ENCODE assay signal across 8 cellular contexts in genomic region chr9:126327750-126328120, GRCh38. TPM values are rescaled to one million over a fixed set of nuclear protein-coding genes. Genes with fewer than 3 reads are reported as not detected.
DNase-seq lines count a peak whose midpoint lies in the region; ATAC-seq, FAIRE-seq and TF ChIP-seq lines count a peak whose summit lies in the region.

No MANE protein-coding gene starts in this region.

- no peak overlapping the region for H2AFZ ChIP-seq in HepG2 (ENCODE audit: low read length)

- H3K27ac Mint-ChIP-seq in T-helper 1 cell treated with Interleukin-12 subunit alpha and Interleukin-12 subunit beta and Interleukin-4 antibody, amounts not matched to agents 30 μg/mL and 1 μg/mL, for 36 hours, result peak overlapping the region; percentile 64
- no peak overlapping the region for H3K27ac Mint-ChIP-seq in activated T-helper 1 cell treated with anti-CD3 and anti-CD28 coated beads, Interleukin-12 subunit alpha, Interleukin-12 subunit beta, Interleukin-2, Interleukin-4 antibody, amounts not matched to agents 30 ng/mL and 10 ng/mL and 1 ng/mL, durations not matched to agents 14 hours and 24 hours and 36 hours

- peak overlapping the region; percentile 80 for H3K4me2 ChIP-seq in HepG2 (ENCODE audit: low read depth, low read length)

- no peak for ATAC-seq in HepG2
- no peak for ATAC-seq in GM19324 (IDR thresholded peaks at IDR 0.05; ENCODE audit: low FRiP score, unreplicated experiment)

- H3K9ac ChIP-seq in HepG2 (ENCODE audit: insufficient read depth, low read depth, low read length), result peak overlapping the region; percentile 76

- H3K4me3 ChIP-seq in HepG2 (replicated peaks in 1 of 3; ENCODE audit: insufficient read depth in 1 of 3, low read depth in 2 of 3, low read length in 3 of 3) (peak overlapping the region; percentile 55 to 88 (median 70); a peak in 5 of 6 replicates), stomach (peak overlapping the region; percentile 54 to 69 (median 62))

- intact Hi-C loops in activated T-helper 1 cell treated with anti-CD3 and anti-CD28 coated beads, Interleukin-12 subunit alpha, Interleukin-12 subunit beta, Interleukin-2, Interleukin-4 antibody, amounts not matched to agents 30 ng/mL and 10 ng/mL and 1 ng/mL, durations not matched to agents 14 hours and 24 hours and 36 hours (cut with micrococcal nuclease), result loop anchor here (2.0 to 5.0 kb wide), 2 partner anchors 69 to 165 kb away; no protein-coding TSS in a partner anchor
- intact Hi-C loops in HepG2 (cut with micrococcal nuclease; ENCODE audit: unreplicated experiment), result no loop called here
- intact Hi-C loops in stomach (cut with DNase I; ENCODE audit: low total_unique reads), result no loop called here

- H3K9me3 ChIP-seq in HepG2 (ENCODE audit: low read length), result peaks cover 9% of the 10 kb centered on the region
- H3K9me3 ChIP-seq in stomach, result peaks cover 4 to 12% (median 7%) of the 10 kb centered on the region in 4 donors

- POLR2A ChIA-PET in HepG2 (lab: Yijun Ruan, JAX), result interaction anchor here (3.9 to 4.4 kb wide), 2 partner anchors 8 to 47 kb away, joined by 41 to 48 read pairs; no protein-coding TSS in a partner anchor

- no peak for TF ChIP-seq POLR2A in HepG2 (IDR thresholded peaks at IDR 0.05; ENCODE audit: insufficient read depth in 1 of 2, low read depth in 2 of 2, low read length in 2 of 2)
- no peak for TF ChIP-seq POLR2A in stomach (IDR thresholded peaks at IDR 0.05)
- TF ChIP-seq POLR2A in GM12892 (IDR thresholded peaks at IDR 0.05; ENCODE audit: low read depth, low read length), result no peak

- peak overlapping the region; percentile 68 for H3K4me3 Mint-ChIP-seq in T-helper 1 cell treated with Interleukin-12 subunit alpha and Interleukin-12 subunit beta and Interleukin-4 antibody, amounts not matched to agents 30 μg/mL and 1 μg/mL, for 36 hours
- H3K4me3 Mint-ChIP-seq in activated T-helper 1 cell treated with anti-CD3 and anti-CD28 coated beads, Interleukin-12 subunit alpha, Interleukin-12 subunit beta, Interleukin-2, Interleukin-4 antibody, amounts not matched to agents 30 ng/mL and 10 ng/mL and 1 ng/mL, durations not matched to agents 14 hours and 24 hours and 36 hours, result peak overlapping the region; percentile 74

- H3K36me3 ChIP-seq in HepG2 (replicated peaks in 1 of 2; ENCODE audit: control insufficient read depth in 1 of 2, insufficient read depth in 2 of 2, low read length in 2 of 2) (no peaks in the 10 kb centered on the region), stomach (no peaks in the 10 kb centered on the region)

- FAIRE-seq in HepG2 (lab: Jason Lieb, UNC) (no peak), GM12892 (lab: Jason Lieb, UNC) (no peak)

- H3K9me3 Mint-ChIP-seq in T-helper 1 cell treated with Interleukin-12 subunit alpha and Interleukin-12 subunit beta and Interleukin-4 antibody, amounts not matched to agents 30 μg/mL and 1 μg/mL, for 36 hours, result peaks cover 12% of the 10 kb centered on the region
- H3K9me3 Mint-ChIP-seq in activated T-helper 1 cell treated with anti-CD3 and anti-CD28 coated beads, Interleukin-12 subunit alpha, Interleukin-12 subunit beta, Interleukin-2, Interleukin-4 antibody, amounts not matched to agents 30 ng/mL and 10 ng/mL and 1 ng/mL, durations not matched to agents 14 hours and 24 hours and 36 hours, result peaks cover 9% of the 10 kb centered on the region

- H3K79me2 ChIP-seq in HepG2 (ENCODE audit: insufficient read depth, low read length), result peaks cover 32% of the 10 kb centered on the region

- CTCF ChIA-PET in HepG2 (lab: Yijun Ruan, JAX; ENCODE audit: low intra/inter-chr PET ratio, low total read pairs), result no interaction called here

- 76% methylated on average over 5 of the region's 5 CpGs for WGBS in HepG2 (ENCODE audit: low lambda C conversion rate)
- WGBS in stomach, 5 donors, result 15 to 24% (median 22%) methylated on average over 5 of the region's 5 CpGs

- peaks cover 36% of the 10 kb centered on the region for H3K27me3 Mint-ChIP-seq in T-helper 1 cell treated with Interleukin-12 subunit alpha and Interleukin-12 subunit beta and Interleukin-4 antibody, amounts not matched to agents 30 μg/mL and 1 μg/mL, for 36 hours (ENCODE audit: low read depth)
- peaks cover 33% of the 10 kb centered on the region for H3K27me3 Mint-ChIP-seq in activated T-helper 1 cell treated with anti-CD3 and anti-CD28 coated beads, Interleukin-12 subunit alpha, Interleukin-12 subunit beta, Interleukin-2, Interleukin-4 antibody, amounts not matched to agents 30 ng/mL and 10 ng/mL and 1 ng/mL, durations not matched to agents 14 hours and 24 hours and 36 hours (ENCODE audit: insufficient read depth)

- no peak for TF ChIP-seq CTCF in HepG2 (CRISPR knock-in tag; IDR thresholded peaks at IDR 0.05)
- TF ChIP-seq CTCF in stomach (IDR thresholded peaks at IDR 0.05), result no peak

- H3K4me1 ChIP-seq in HepG2 (ENCODE audit: insufficient read depth, low read length), result peaks cover 60% of the 10 kb centered on the region
- H3K4me1 ChIP-seq in stomach, result peaks cover 17 to 53% (median 33%) of the 10 kb centered on the region in 4 donors

- in situ Hi-C loops in HepG2 (cut with HindIII; ENCODE audit: extremely low pct_ligation_motif_present, low pct_unique_long_range_greater_than_20kb), result no loop called here

- H3K27me3 ChIP-seq in HepG2 (ENCODE audit: control insufficient read depth in 1 of 2, insufficient read depth in 2 of 2, low read length in 2 of 2), result no peaks in the 10 kb centered on the region
- H3K27me3 ChIP-seq in stomach, result no peaks in the 10 kb centered on the region

- BruUV-seq in HepG2 (replicated peaks; lab: Mats Ljungman, UMichigan), result no TSS peak

- H3K27ac ChIP-seq in HepG2 (ENCODE audit: extremely low read length, insufficient read depth, low read length) (no peak overlapping the region), stomach (peak overlapping the region; percentile 58 to 92 (median 79))

- TF ChIP-seq EP300 in HepG2 (IDR thresholded peaks at IDR 0.05; ENCODE audit: low read depth in 2 of 2, low read length in 2 of 2) (no peak), HepG2 (CRISPR knock-in tag; IDR thresholded peaks at IDR 0.05; ENCODE audit: borderline replicate concordance) (no peak), stomach (IDR thresholded peaks at IDR 0.05) (no peak)

- H3K36me3 Mint-ChIP-seq in T-helper 1 cell treated with Interleukin-12 subunit alpha and Interleukin-12 subunit beta and Interleukin-4 antibody, amounts not matched to agents 30 μg/mL and 1 μg/mL, for 36 hours (ENCODE audit: low read depth), result peaks cover 5% of the 10 kb centered on the region
- no peaks in the 10 kb centered on the region for H3K36me3 Mint-ChIP-seq in activated T-helper 1 cell treated with anti-CD3 and anti-CD28 coated beads, Interleukin-12 subunit alpha, Interleukin-12 subunit beta, Interleukin-2, Interleukin-4 antibody, amounts not matched to agents 30 ng/mL and 10 ng/mL and 1 ng/mL, durations not matched to agents 14 hours and 24 hours and 36 hours (ENCODE audit: low read depth)

- no peak for TF ChIP-seq RAD21 in HepG2 (CRISPR knock-in tag; IDR thresholded peaks at IDR 0.05)

- H3K4me1 Mint-ChIP-seq in T-helper 1 cell treated with Interleukin-12 subunit alpha and Interleukin-12 subunit beta and Interleukin-4 antibody, amounts not matched to agents 30 μg/mL and 1 μg/mL, for 36 hours (ENCODE audit: low read depth), result peaks cover 19% of the 10 kb centered on the region
- H3K4me1 Mint-ChIP-seq in activated T-helper 1 cell treated with anti-CD3 and anti-CD28 coated beads, Interleukin-12 subunit alpha, Interleukin-12 subunit beta, Interleukin-2, Interleukin-4 antibody, amounts not matched to agents 30 ng/mL and 10 ng/mL and 1 ng/mL, durations not matched to agents 14 hours and 24 hours and 36 hours (ENCODE audit: low read depth), result peaks cover 18% of the 10 kb centered on the region

- DNase-seq in T-helper 1 cell (no peak), HepG2 (ENCODE audit: low spot score) (no peak), stomach (no peak), NCI-H1105 treated with DMSO at 0.1 percent for 48 hours (lab: John Stamatoyannopoulos, UW) (no peak), GM12892 (ENCODE audit: insufficient read length) (no peak)
- DNase-seq in activated T-helper 1 cell treated with anti-CD3 and anti-CD28 coated beads, Interleukin-12 subunit alpha, Interleukin-12 subunit beta, Interleukin-2, Interleukin-4 antibody, amounts not matched to agents 30 ng/mL and 10 ng/mL and 1 ng/mL, durations not matched to agents 14 hours and 24 hours and 36 hours (ENCODE audit: low spot score), result no peak

- H4K20me1 ChIP-seq in HepG2 (ENCODE audit: insufficient read depth, low read length), result no peaks in the 10 kb centered on the region

TF ChIP-seq in HepG2, 621 proteins besides CTCF, POLR2A, EP300 and RAD21 (continues in another document):
- TF ChIP-seq ATF7-NPFF (CRISPR knock-in tag; IDR thresholded peaks at IDR 0.05; ENCODE audit: low read depth), result 0 out of 2 replicates have a peak, but pooled peaks have one; percentile 4

RNA-seq across cellular contexts. Expression of gene MVB12B, which starts 1.1 kb away (rescaled TPM):
- total RNA-seq in activated T-helper 1 cell treated with anti-CD3 and anti-CD28 coated beads, Interleukin-12 subunit alpha, Interleukin-12 subunit beta, Interleukin-2, Interleukin-4 antibody, amounts not matched to agents 30 ng/mL and 10 ng/mL and 1 ng/mL, durations not matched to agents 14 hours and 24 hours and 36 hours, result 1.1 and 1.9 TPM in 2 replicates
- total RNA-seq in HepG2 (2016; rRNA removed; fragmentation: Illumina TruSeq; extraction: Trizol), result 26.0 and 30.1 TPM in 2 replicates
- 52.4 and 56.2 TPM in 2 replicates for total RNA-seq in HepG2 (2016; cell fraction: cytosol; rRNA removed; fragmentation: Illumina TruSeq; extraction: Trizol; ENCODE audit: low read depth)
- total RNA-seq in HepG2 (2016; cell fraction: insoluble cytoplasmic fraction; rRNA removed; fragmentation: Illumina TruSeq; extraction: Trizol), result 22.0 and 29.4 TPM in 2 replicates
- 19.7 and 20.0 TPM in 2 replicates for total RNA-seq in HepG2 (2016; cell fraction: membrane; rRNA removed; fragmentation: Illumina TruSeq; extraction: Trizol)
- total RNA-seq in HepG2 (2016; cell fraction: nucleus; rRNA removed; fragmentation: Illumina TruSeq; extraction: Trizol), result 43.3 and 49.2 TPM in 2 replicates
- polyA plus RNA-seq in HepG2 (2011; rRNA removed), result 10.7 and 12.1 TPM in 2 replicates
- 9.2 and 11.3 TPM in 2 replicates for polyA plus RNA-seq in HepG2 (2011; cell fraction: cytosol; rRNA removed)
- polyA plus RNA-seq in HepG2 (2011; cell fraction: nucleus; rRNA removed), result 13.9 and 18.7 TPM in 2 replicates
- 10.0 and 10.4 TPM in 2 replicates for polyA plus RNA-seq in HepG2 (2012)
- 2.4 and 3.2 TPM in 2 replicates for polyA plus RNA-seq in HepG2 (2016; cell fraction: cytosol; fragmentation: Illumina TruSeq; extraction: Trizol; ENCODE audit: low read depth)
- polyA plus RNA-seq in HepG2 (2016; cell fraction: insoluble cytoplasmic fraction; fragmentation: Illumina TruSeq; extraction: Trizol; ENCODE audit: low read depth), result 20.2 and 24.6 TPM in 2 replicates
- polyA plus RNA-seq in HepG2 (2016; cell fraction: membrane; fragmentation: Illumina TruSeq; extraction: Trizol; ENCODE audit: low read depth), result 7.4 and 7.6 TPM in 2 replicates
- 22.4 and 30.0 TPM in 2 replicates for polyA plus RNA-seq in HepG2 (2016; cell fraction: nucleus; fragmentation: Illumina TruSeq; extraction: Trizol; ENCODE audit: insufficient read depth, low read depth)
- 1.4 and 38.6 TPM in 2 replicates for polyA minus RNA-seq in HepG2 (2011; rRNA and poly(A)+ RNA removed; ENCODE audit: low replicate concordance)
- 10.4 and 11.3 TPM in 2 replicates for polyA minus RNA-seq in HepG2 (2011; cell fraction: cytosol; rRNA and poly(A)+ RNA removed)
- polyA minus RNA-seq in HepG2 (2011; cell fraction: nucleus; rRNA and poly(A)+ RNA removed), result 43.9 and 48.9 TPM in 2 replicates
- total RNA-seq in stomach, result 10 to 100 TPM in 2 of 5 donors, 1 to 10 TPM in 3; 3.2 to 21.9 (median 7.3) TPM
- polyA plus RNA-seq in stomach, result 1 to 10 TPM; 2.3 to 6.4 (median 3.1) TPM
- 0.06 TPM for polyA plus RNA-seq in GM12892 (2012; ENCODE audit: missing spikeins)
